In the genomic region with DNA sequence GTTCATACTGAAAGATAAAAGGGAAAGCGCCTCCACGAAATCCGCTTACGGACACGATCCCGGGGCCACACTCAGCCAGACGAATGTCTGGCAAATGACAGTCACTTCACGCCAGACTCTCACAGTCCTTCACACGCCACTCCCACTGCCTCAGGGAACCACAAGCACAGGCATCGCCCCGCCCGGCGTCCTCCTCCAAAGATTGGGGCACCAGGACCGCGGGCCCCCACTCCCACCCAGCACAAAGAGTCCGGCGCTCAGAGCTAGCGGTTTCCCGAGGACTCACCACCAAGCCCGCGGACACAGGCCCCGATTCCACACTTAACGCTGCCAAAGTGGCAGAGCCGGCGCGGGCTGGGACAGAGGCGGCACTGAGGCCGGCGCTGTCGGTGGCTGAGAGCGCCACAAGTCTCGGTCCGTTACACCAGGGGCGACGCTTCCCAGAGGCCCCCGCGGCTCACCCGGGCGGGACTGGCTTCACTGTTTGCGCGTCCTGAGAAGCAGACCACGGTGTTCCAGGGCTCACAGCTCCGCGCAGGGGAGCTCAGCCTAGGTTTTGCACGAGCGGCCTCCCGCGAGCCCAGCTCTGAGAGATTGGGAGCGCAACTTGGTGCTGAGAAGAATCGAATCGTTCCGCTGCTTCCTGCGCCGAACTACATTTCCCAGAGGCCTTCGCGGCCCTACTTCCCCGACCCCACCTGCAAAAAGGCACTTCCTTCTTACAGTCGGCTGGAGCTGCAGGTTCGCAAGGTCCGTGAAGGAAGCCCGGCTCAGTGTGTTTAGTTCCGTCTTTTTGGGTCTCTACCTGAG, we compare ENCODE assay signal across 8 cellular contexts. TPM values are rescaled to one million over a fixed set of nuclear protein-coding genes. Genes with fewer than 3 reads are reported as not detected.
DNase-seq lines count a peak whose midpoint lies in the region; ATAC-seq and TF ChIP-seq lines count a peak whose summit lies in the region.

Gene ZNF569, minus strand, starts transcription at position 647 of the 810 bp plus-strand sequence. CDS start 22,523 bp downstream, outside the sequence.

- intact Hi-C loops in CD4-positive, alpha-beta memory T cell (cut with micrococcal nuclease) = loop anchor here (1.0 to 5.0 kb wide), 11 partner anchors 96 to 1252 kb away; partner anchors contain the start of genes ZFP14, ZFP30, ZNF146 and ZNF345

- 2% methylated on average over 48 to 61 of the region's 62 CpGs for WGBS in mesodermal cell (ENCODE audit: insufficient coverage in 2 of 2), 2 experiments

- H3K36me3 Mint-ChIP-seq in CD4-positive, alpha-beta memory T cell = peaks cover 31 to 43% of the 10 kb centered on the region in 2 donors
- peaks cover 36% of the 10 kb centered on the region for H3K36me3 Mint-ChIP-seq in endothelial cell (ENCODE audit: low read depth, unreplicated experiment)

- peaks cover 28 to 45% (median 35%) of the 10 kb centered on the region in 4 donors for H3K4me1 Mint-ChIP-seq in CD4-positive, alpha-beta memory T cell
- H3K4me1 Mint-ChIP-seq in endothelial cell (ENCODE audit: unreplicated experiment) = peaks cover 22% of the 10 kb centered on the region

- peaks cover 31% of the 10 kb centered on the region for H3K4me1 ChIP-seq in CD4-positive, alpha-beta memory T cell (ENCODE audit: insufficient read depth, low read length)
- H3K4me1 ChIP-seq in mesodermal cell (ENCODE audit: control insufficient read depth, insufficient read depth, low read length, poor library complexity, severe bottlenecking) = no peaks in the 10 kb centered on the region

- peak within 1 kb of the TSS; percentile 95 to 99 (median 97) for H3K4me3 Mint-ChIP-seq in CD4-positive, alpha-beta memory T cell
- peak within 1 kb of the TSS; percentile 91 for H3K4me3 Mint-ChIP-seq in endothelial cell (ENCODE audit: unreplicated experiment)

- ATAC-seq in GM19455 (IDR thresholded peaks at IDR 0.05; ENCODE audit: unreplicated experiment) = peak; percentile 80

- no peaks in the 10 kb centered on the region for H3K27me3 ChIP-seq in CD4-positive, alpha-beta memory T cell (ENCODE audit: insufficient read depth, low read length)
- H3K27me3 ChIP-seq in HL-60 (ENCODE audit: insufficient read depth, poor library complexity, severe bottlenecking) = no peaks in the 10 kb centered on the region

- H3K9me3 ChIP-seq in CD4-positive, alpha-beta memory T cell (ENCODE audit: control insufficient read depth in 1 of 2, low read length in 2 of 2) = no peaks in the 10 kb centered on the region
- H3K9me3 ChIP-seq in mesodermal cell (ENCODE audit: control insufficient read depth, low read length) = peaks cover 33% of the 10 kb centered on the region

- CTCF ChIA-PET in CD4-positive, alpha-beta memory T cell (lab: Charles Lee; ENCODE audit: partially characterized antibody) = interaction anchor here (0.7 to 2.1 kb wide), 3 partner anchors 39 to 127 kb away, joined by 3 to 7 read pairs (median 7); partner anchors contain the start of genes ZNF527, ZNF540 and ZNF571

- POLR2A ChIA-PET in CD4-positive, alpha-beta memory T cell (lab: Charles Lee; ENCODE audit: partially characterized antibody) = interaction anchor here (0.6 to 4.5 kb wide), 18 partner anchors 13 to 1252 kb away, joined by 3 to 94 read pairs (median 4); partner anchors contain the start of genes ZFP14, ZNF146, ZNF383 and ZNF461

- H3K27ac ChIP-seq in CD4-positive, alpha-beta memory T cell (ENCODE audit: low read depth, low read length) = peak within 1 kb of the TSS; percentile 74
- H3K27ac ChIP-seq in HL-60 (replicated peaks) (peak within 1 kb of the TSS; percentile 96), mesodermal cell (ENCODE audit: low read depth, low read length, severe bottlenecking) (peak within 1 kb of the TSS; percentile 76)

- H3K4me3 ChIP-seq in CD4-positive, alpha-beta memory T cell (ENCODE audit: low read length in 2 of 2) = peak within 1 kb of the TSS; percentile 63 to 83
- H3K4me3 ChIP-seq in HL-60 (replicated peaks; ENCODE audit: insufficient read depth, low read length) = peak within 1 kb of the TSS; percentile 72
- peak within 1 kb of the TSS; percentile 78 for H3K4me3 ChIP-seq in mesodermal cell (ENCODE audit: extremely low read depth, insufficient read depth, low read length, poor library complexity, severe bottlenecking)

- TF ChIP-seq CTCF in HL-60 (IDR thresholded peaks at IDR 0.05; ENCODE audit: insufficient read depth, low read length) (no peak), endothelial cell (IDR thresholded peaks at IDR 0.05; ENCODE audit: unreplicated experiment) (no peak)

- peaks cover 4 to 24% (median 18%) of the 10 kb centered on the region in 8 donors for H3K9me3 Mint-ChIP-seq in CD4-positive, alpha-beta memory T cell
- peaks cover 20% of the 10 kb centered on the region for H3K9me3 Mint-ChIP-seq in endothelial cell (ENCODE audit: unreplicated experiment)

- H3K36me3 ChIP-seq in CD4-positive, alpha-beta memory T cell (ENCODE audit: insufficient read depth, low read length) = peaks cover 14% of the 10 kb centered on the region
- peaks cover 47% of the 10 kb centered on the region for H3K36me3 ChIP-seq in mesodermal cell (ENCODE audit: control insufficient read depth, insufficient read depth, low read length)

- peak within 1 kb of the TSS; percentile 95 to 99 (median 98) for H3K27ac Mint-ChIP-seq in CD4-positive, alpha-beta memory T cell
- H3K27ac Mint-ChIP-seq in endothelial cell (ENCODE audit: unreplicated experiment) = peak within 1 kb of the TSS; percentile 70

- DNase-seq in CD4-positive, alpha-beta memory T cell = peak; percentile 91 to 96 (median 93)
- DNase-seq in HL-60 (ENCODE audit: low read depth in 1 of 2, low spot score in 1 of 2) (peak; percentile 93 to 94), NOMO-1 treated with DMSO at 0.1 percent for 48 hours (lab: John Stamatoyannopoulos, UW; ENCODE audit: unreplicated experiment) (peak; percentile 91), endothelial cell (ENCODE audit: low spot score) (peak; percentile 77)
- DNase-seq in activated CD8-positive, alpha-beta memory T cell treated with anti-CD3 and anti-CD28 coated beads, Interleukin-2, amount 50 U/mL, for 4 hours = peak; percentile 84
- DNase-seq in stimulated activated CD8-positive, alpha-beta memory T cell treated with anti-CD3 and anti-CD28 coated beads, Interleukin-15, amount 100 ng/mL, for 24 hours (ENCODE audit: low read depth) = peak; percentile 59

- no peaks in the 10 kb centered on the region for H3K27me3 Mint-ChIP-seq in CD4-positive, alpha-beta memory T cell
- peaks cover 17% of the 10 kb centered on the region for H3K27me3 Mint-ChIP-seq in endothelial cell (ENCODE audit: unreplicated experiment)

RNA-seq across cellular contexts. Expression of gene ZNF569, which starts in this region (rescaled TPM):
- 10 to 100 TPM; 13.5 to 14.9 TPM for total RNA-seq in CD4-positive, alpha-beta memory T cell
- polyA plus RNA-seq in CD4-positive, alpha-beta memory T cell = 1 to 10 TPM; 2.3 to 5.2 TPM
- total RNA-seq in endothelial cell (ENCODE audit: unreplicated experiment) = 4.7 TPM
- polyA plus RNA-seq in mesodermal cell (2013, experiment 1 of 2) = 6.5 TPM
- 7.9 TPM for polyA plus RNA-seq in mesodermal cell (2013, experiment 2 of 2)

Comparison
In these comparisons a context has a peak if more than half of its experiments do, and no peak if none do; other contexts are left out.
1. Peak in every context shown above with its lines: DNase-seq, ATAC-seq, H3K4me3 ChIP-seq and H3K27ac ChIP-seq.